Comparison of ENCODE assay signal across 1 cellular context in genomic region chr1:155192346-155193274, GRCh38.
TF ChIP-seq lines count a peak whose summit lies in the region.

No MANE protein-coding gene starts in this region.

TF ChIP-seq in WTC11, 78 proteins besides CTCF, POLR2A, EP300 and RAD21 (continued from another document):
- TF ChIP-seq AR (CRISPR knock-in tag; IDR thresholded peaks at IDR 0.05): no peak
- no peak for TF ChIP-seq AFF4 (CRISPR knock-in tag; IDR thresholded peaks at IDR 0.05; ENCODE audit: borderline replicate concordance)
- no peak for TF ChIP-seq FOXK1 (CRISPR knock-in tag; IDR thresholded peaks at IDR 0.05)
- TF ChIP-seq CREM (CRISPR knock-in tag; IDR thresholded peaks at IDR 0.05): no peak
- TF ChIP-seq ZNF423 (CRISPR knock-in tag; IDR thresholded peaks at IDR 0.05): no peak
- no peak for TF ChIP-seq NFYB (CRISPR knock-in tag; conservative IDR thresholded peaks at IDR 0.05; ENCODE audit: low read depth)
- TF ChIP-seq STAT6 (CRISPR knock-in tag; conservative IDR thresholded peaks at IDR 0.05; ENCODE audit: low read depth): no peak
- no peak for TF ChIP-seq TEAD1 (CRISPR knock-in tag; IDR thresholded peaks at IDR 0.05)
- no peak for TF ChIP-seq PRRX2 (CRISPR knock-in tag; IDR thresholded peaks at IDR 0.05)
- no peak for TF ChIP-seq PREB (CRISPR knock-in tag; IDR thresholded peaks at IDR 0.05; ENCODE audit: borderline replicate concordance)
TF ChIP-seq in WTC11: peak in this region for 0.
